Comparison of ENCODE assay signal across 7 cellular contexts in genomic region chr21:17552410-17552809, GRCh38.
"Had no signal": no experiment of that assay in that cellular context is flagged by ENCODE, and none has a peak within 500 bp of the region (broad histone marks: within the 10 kb centered on the region; RNA-seq: fewer than 3 reads in every experiment).

No MANE protein-coding gene starts in this region.

- H3K4me3 ChIP-seq: GM12878 had no signal

- FAIRE-seq: G401.6, GM12878, GM12891, GM12892, GM18507 had no signal

- ATAC-seq: GM12878 had no signal

- DNase-seq: GDM1, GF-D8 had no signal
